Comparison of ENCODE assay signal across 19 cellular contexts in genomic region chr19:7386769-7387168, GRCh38. TPM values are rescaled to one million over a fixed set of nuclear protein-coding genes. Genes with fewer than 3 reads are reported as not detected.
DNase-seq lines count a peak whose midpoint lies in the region; ATAC-seq, FAIRE-seq and TF ChIP-seq lines count a peak whose summit lies in the region.
"Had no signal": no experiment of that assay in that cellular context is flagged by ENCODE, and none has a peak within 500 bp of the region (broad histone marks: within the 10 kb centered on the region; RNA-seq: fewer than 3 reads in every experiment).

No MANE protein-coding gene starts in this region.

- in situ Hi-C loops in GM12878 (cut with MboI), result no loop called here

- no peak for FAIRE-seq in GM12878 (lab: Jason Lieb, UNC)
- FAIRE-seq: kidney had no signal

- TF ChIP-seq POLR2A in GM12878 (IDR thresholded peaks at IDR 0.05; ENCODE audit: low read depth, low read length), result no peak

- peak overlapping the region; percentile 97 for H3K4me2 ChIP-seq in GM12878 (ENCODE audit: control insufficient read depth, insufficient read depth)

- no peak for TF ChIP-seq RAD21 in GM12878 (IDR thresholded peaks at IDR 0.05; ENCODE audit: insufficient read depth, low read depth, low read length)

- H3K9ac ChIP-seq in GM12878 (ENCODE audit: control insufficient read depth, insufficient read depth, low read length), result peak overlapping the region; percentile 44

- H3K27me3 Mint-ChIP-seq in stimulated activated memory B cell treated with anti-CD40 and anti-IgM and Interleukin-4, amounts not matched to agents 10 μg/mL and 1 μg/mL and 100 μg/mL, for 72 hours, result no peaks in the 10 kb centered on the region

- peak overlapping the region; percentile 88 for H3K4me3 Mint-ChIP-seq in stimulated activated memory B cell treated with anti-CD40 and anti-IgM and Interleukin-4, amounts not matched to agents 10 μg/mL and 1 μg/mL and 100 μg/mL, for 72 hours
- H3K4me3 Mint-ChIP-seq: T-helper 1 cell treated with Interleukin-12 subunit alpha and Interleukin-12 subunit beta and Interleukin-4 antibody, amounts not matched to agents 30 μg/mL and 1 μg/mL, for 36 hours had no signal

- RAD21 ChIA-PET in GM12878 (lab: Charles Lee; ENCODE audit: unreplicated experiment), result interaction anchor here (0.7 to 2.8 kb wide), 18 partner anchors 10 to 413 kb away, joined by 3 to 13 read pairs (median 4); partner anchors contain the start of genes ARHGEF18, FCER2 and TRAPPC5

- H3K9me3 ChIP-seq in cardiac muscle cell (ENCODE audit: low read depth), result no peaks in the 10 kb centered on the region
- H3K9me3 ChIP-seq in GM12878 (replicated peaks; ENCODE audit: control insufficient read depth, insufficient read depth, low read length), result no peaks in the 10 kb centered on the region; the same call in 1 of the 3 replicates
- H3K9me3 ChIP-seq: adrenal gland, SJSA1, thoracic aorta had no signal

- no peaks in the 10 kb centered on the region for H3K79me2 ChIP-seq in GM12878 (ENCODE audit: control insufficient read depth, insufficient read depth, low read length)

- no peaks in the 10 kb centered on the region for H3K9me3 Mint-ChIP-seq in stimulated activated memory B cell treated with anti-CD40 and anti-IgM and Interleukin-4, amounts not matched to agents 10 μg/mL and 1 μg/mL and 100 μg/mL, for 72 hours
- H3K9me3 Mint-ChIP-seq: T-helper 1 cell treated with Interleukin-12 subunit alpha and Interleukin-12 subunit beta and Interleukin-4 antibody, amounts not matched to agents 30 μg/mL and 1 μg/mL, for 36 hours had no signal

- WGBS in GM12878 (ENCODE audit: insufficient coverage, insufficient replicate concordance, low lambda C conversion rate, missing lambda C conversion rate), result 42% methylated on average over 8 of the region's 8 CpGs

- H3K27ac ChIP-seq in cardiac muscle cell (peak overlapping the region; percentile 23), GM12878 (ENCODE audit: control insufficient read depth, insufficient read depth) (peak overlapping the region; percentile 78)
- H3K27ac ChIP-seq: SJSA1, thoracic aorta had no signal

- H3K27me3 ChIP-seq in cardiac muscle cell (no peaks in the 10 kb centered on the region), H7 (ENCODE audit: control insufficient read depth, insufficient read depth, low read length) (no peaks in the 10 kb centered on the region; the same call in 1 of the 2 replicates), GM12878 (replicated peaks in 1 of 2; ENCODE audit: control insufficient read depth in 2 of 2, insufficient read depth in 2 of 2, low read length in 1 of 2) (no peaks in the 10 kb centered on the region)
- H3K27me3 ChIP-seq: adrenal gland, SJSA1 had no signal

- H3K4me3 ChIP-seq in cardiac muscle cell, result no peak overlapping the region
- no peak overlapping the region for H3K4me3 ChIP-seq in H7 (ENCODE audit: insufficient read depth, low read depth, low read length)
- H3K4me3 ChIP-seq in GM12878, result peak overlapping the region; percentile 40; the same call in 1 of the 2 replicates
- H3K4me3 ChIP-seq: adrenal gland, SJSA1, thoracic aorta had no signal

- no TSS peak for BruUV-seq in GM12878 (replicated peaks; lab: Mats Ljungman, UMichigan)

- intact Hi-C loops in left cardiac atrium (cut with DNase I) (no loop called here), GM12878 (cut with micrococcal nuclease; ENCODE audit: unreplicated experiment) (loop anchor here (5.0 to 10.0 kb wide), 3 partner anchors 39 to 408 kb away; partner anchors contain the start of genes ARHGEF18 and MCEMP1)

- SMC1A ChIA-PET in GM12878 (lab: Charles Lee; ENCODE audit: uncharacterized antibody, unreplicated experiment), result interaction anchor here (0.9 to 4.1 kb wide), 13 partner anchors 11 to 413 kb away, joined by 3 to 40 read pairs (median 4); partner anchors contain the start of genes MCOLN1 and PNPLA6

- H3K4me1 ChIP-seq in cardiac muscle cell (ENCODE audit: low read depth), result no peaks in the 10 kb centered on the region
- H3K4me1 ChIP-seq in GM12878 (ENCODE audit: control insufficient read depth, insufficient read depth, low read length), result peaks cover 18% of the 10 kb centered on the region
- H3K4me1 ChIP-seq: adrenal gland had no signal

- DNase-seq in cardiac muscle cell (ENCODE audit: low read depth in 1 of 2, low spot score in 1 of 2) (no peak), left cardiac atrium (no peak), H7 (peak; percentile 13), GM12878 (ENCODE audit: low read depth, low spot score) (no peak), NCI-H2196 treated with DMSO at 0.1 percent for 48 hours (lab: John Stamatoyannopoulos, UW; ENCODE audit: unreplicated experiment) (no peak), GM10248 (ENCODE audit: extremely low spot score) (no peak)
- DNase-seq: DMS79, GOT3, NCI-H146, NCI-H510A treated with DMSO at 0.1 percent for 48 hours, nucleus accumbens had no signal

- H3K36me3 ChIP-seq in cardiac muscle cell (no peaks in the 10 kb centered on the region), H7 (replicated peaks; ENCODE audit: control insufficient read depth, insufficient read depth, low read length) (no peaks in the 10 kb centered on the region), GM12878 (ENCODE audit: control insufficient read depth in 2 of 2, insufficient read depth in 2 of 2, low read length in 1 of 2) (peaks cover 0 to 2% of the 10 kb centered on the region in 2 experiments; a peak in 2 of 4 replicates)
- H3K36me3 ChIP-seq: adrenal gland, SJSA1, thoracic aorta had no signal

- peaks cover 29% of the 10 kb centered on the region for H3K4me1 Mint-ChIP-seq in stimulated activated memory B cell treated with anti-CD40 and anti-IgM and Interleukin-4, amounts not matched to agents 10 μg/mL and 1 μg/mL and 100 μg/mL, for 72 hours

- POLR2A ChIA-PET in GM12878 (lab: Charles Lee), result interaction anchor here (0.5 to 2.3 kb wide), 9 partner anchors 8 to 288 kb away, joined by 3 to 34 read pairs (median 7); partner anchors contain the start of gene ARHGEF18
- POLR2A ChIA-PET in GM10248 (lab: Yijun Ruan, JAX), result no interaction called here

- H3K36me3 Mint-ChIP-seq in stimulated activated memory B cell treated with anti-CD40 and anti-IgM and Interleukin-4, amounts not matched to agents 10 μg/mL and 1 μg/mL and 100 μg/mL, for 72 hours, result peaks cover 30% of the 10 kb centered on the region

- peak overlapping the region; percentile 26; the same call in 1 of the 2 replicates for H2AFZ ChIP-seq in GM12878 (ENCODE audit: control insufficient read depth, low read depth, low read length)

- TF ChIP-seq EP300 in GM12878 (IDR thresholded peaks at IDR 0.05; ENCODE audit: borderline replicate concordance in 1 of 2, control insufficient read depth in 1 of 2, low read depth in 2 of 2, low read length in 2 of 2), result no peak

- CTCF ChIA-PET in GM12878 (lab: Yijun Ruan, JAX), result interaction anchor here (0.6 to 2.5 kb wide), 13 partner anchors 12 to 294 kb away, joined by 3 to 14 read pairs (median 4); partner anchors contain the start of genes ARHGEF18 and TRAPPC5
- CTCF ChIA-PET in GM10248 (lab: Yijun Ruan, JAX), result interaction anchor here (0.8 to 2.6 kb wide), 10 partner anchors 10 to 517 kb away, joined by 3 to 11 read pairs (median 3); partner anchors contain the start of genes ARHGEF18 and MAP2K7

- peak overlapping the region; percentile 99 for H3K27ac Mint-ChIP-seq in stimulated activated memory B cell treated with anti-CD40 and anti-IgM and Interleukin-4, amounts not matched to agents 10 μg/mL and 1 μg/mL and 100 μg/mL, for 72 hours

- H4K20me1 ChIP-seq in GM12878 (ENCODE audit: control insufficient read depth, insufficient read depth), result no peaks in the 10 kb centered on the region

- TF ChIP-seq CTCF in cardiac muscle cell (IDR thresholded peaks at IDR 0.05; ENCODE audit: low read depth, low read length) (no peak), GM12878 (IDR thresholded peaks at IDR 0.05 in 2 of 3, conservative IDR thresholded peaks at IDR 0.05 in 1 of 3; ENCODE audit: control insufficient read depth in 2 of 3, extremely low read depth in 1 of 3, insufficient read depth in 1 of 3, low read depth in 3 of 3, low read length in 3 of 3) (no peak), GM10248 (IDR thresholded peaks at IDR 0.05; ENCODE audit: control extremely low read depth, extremely low read depth, low read depth, missing control alignments) (no peak)

- no peak for ATAC-seq in left cardiac atrium
- peak; percentile 22; the same call in 2 of the 3 replicates for ATAC-seq in GM12878
- no peak for ATAC-seq in stimulated activated memory B cell treated with anti-CD40 and anti-IgM and Interleukin-4, amounts not matched to agents 10 μg/mL and 1 μg/mL and 100 μg/mL, for 72 hours
- ATAC-seq in HG02885 (IDR thresholded peaks at IDR 0.05; ENCODE audit: poor library complexity, unreplicated experiment), result no peak
- ATAC-seq: Panc1 had no signal

TF ChIP-seq in GM12878, 131 proteins besides CTCF, POLR2A, EP300 and RAD21 (continues in another document):
- TF ChIP-seq ELK1 (IDR thresholded peaks at IDR 0.05; ENCODE audit: low read depth, low read length), result no peak

RNA-seq across cellular contexts. Expression of gene ARHGEF18, which starts 38.0 kb away (rescaled TPM):
- 26.2 and 31.9 TPM in 2 replicates for total RNA-seq in cardiac muscle cell
- polyA plus RNA-seq in cardiac muscle cell, result 12.3 and 16.8 TPM in 2 replicates
- 10 to 100 TPM in 1 of 2 donors, 1 to 10 TPM in 1; 9.9 to 11.7 TPM for total RNA-seq in left cardiac atrium
- 48.3 and 50.5 TPM in 2 replicates for total RNA-seq in H7 (2014; rRNA removed; shearing (Covaris generic))
- 56.0 and 60.3 TPM in 2 replicates for total RNA-seq in GM12878 (2013; cell fraction: nucleolus; rRNA removed)
- 26.9 and 31.1 TPM in 2 replicates for total RNA-seq in GM12878 (2014; rRNA removed)
- total RNA-seq in GM12878 (2014; rRNA removed; fragmentation: Illumina TruSeq; extraction: Trizol), result 8.8 and 8.9 TPM in 2 replicates
- 32.3 and 37.3 TPM in 2 replicates for total RNA-seq in GM12878 (2021)
- polyA plus RNA-seq in GM12878 (2011; ENCODE audit: low read depth), result 7.9 TPM
- 7.0 and 8.9 TPM in 2 replicates for polyA plus RNA-seq in GM12878 (2011; rRNA removed)
- 15.0 and 21.0 TPM in 2 replicates for polyA plus RNA-seq in GM12878 (2011; cell fraction: cytosol; rRNA removed)
- polyA plus RNA-seq in GM12878 (2011; cell fraction: nucleus; rRNA removed), result 37.2 and 41.2 TPM in 2 replicates
- 17.2 and 18.4 TPM in 2 replicates for polyA plus RNA-seq in GM12878 (2012)
- polyA plus RNA-seq in GM12878 (2014; fragmentation: Illumina TruSeq; extraction: Trizol), result 1.2 and 6.6 TPM in 2 replicates
- polyA plus RNA-seq in GM12878 (2014; fragmentation: Nextera tagmentation; extraction: Ambion mirVana), result under 1 TPM; 0.31 to 0.57 TPM
- polyA plus RNA-seq in GM12878 (2014; rRNA removed), result 23.3 and 27.6 TPM in 2 replicates
- polyA plus RNA-seq in GM12878 (2016; fragmentation: Nextera tagmentation; extraction: Ambion mirVana), result 10 to 100 TPM; 17.9 to 19.9 TPM
- polyA minus RNA-seq in GM12878 (2011; rRNA and poly(A)+ RNA removed), result 8.9 and 22.5 TPM in 2 replicates
- polyA minus RNA-seq in GM12878 (2011; cell fraction: cytosol; rRNA and poly(A)+ RNA removed), result 16.8 and 20.8 TPM in 2 replicates
- 13.7 and 21.9 TPM in 2 replicates for polyA minus RNA-seq in GM12878 (2011; cell fraction: nucleus; rRNA and poly(A)+ RNA removed)
